10 cellular contexts compared by ENCODE assay signal in the genomic region with DNA sequence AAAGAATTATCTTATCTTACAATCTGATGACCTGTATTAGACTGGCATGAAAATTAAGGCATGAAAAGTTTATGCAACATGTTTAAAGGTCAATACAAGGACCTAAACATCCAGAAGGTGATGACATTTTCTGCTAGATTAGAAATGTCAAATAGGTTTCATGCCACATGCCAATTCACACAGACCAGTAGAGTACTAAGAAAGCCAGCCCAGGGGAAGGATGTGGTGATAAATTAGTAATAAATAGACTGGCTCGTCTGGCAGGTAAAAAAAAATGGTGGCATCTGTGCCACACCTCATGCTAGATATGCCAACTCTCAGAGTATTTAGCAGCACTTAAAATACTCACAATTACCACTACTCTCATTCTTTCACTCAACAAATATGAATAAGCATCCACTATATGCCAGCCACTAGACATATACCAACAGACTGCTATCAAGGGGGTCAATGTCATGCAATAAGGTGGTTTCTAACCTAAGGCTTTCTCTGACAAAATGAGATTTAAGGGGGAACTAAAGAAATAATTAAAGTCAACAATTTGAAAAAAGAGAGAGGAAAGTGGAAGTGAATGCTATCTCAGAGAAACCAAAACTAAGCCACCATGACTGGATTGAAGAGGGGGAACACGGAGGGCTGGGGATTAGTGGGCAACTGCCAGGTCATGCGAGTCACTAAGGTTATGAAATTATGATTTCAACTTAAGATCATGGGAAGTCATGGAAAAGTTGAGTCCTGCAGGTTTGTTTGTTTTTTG.
A peak's percentile ranks its signal among the peaks of the same experiment; 100 is the strongest.
DNase-seq lines count a peak whose midpoint lies in the region; ATAC-seq and TF ChIP-seq lines count a peak whose summit lies in the region.
"Had no signal": no experiment of that assay in that cellular context is flagged by ENCODE, and none has a peak within 500 bp of the region (broad histone marks: within the 10 kb centered on the region; RNA-seq: fewer than 3 reads in every experiment).

No MANE protein-coding gene starts in this region.

- intact Hi-C loops in body of pancreas (cut with DNase I): no loop called here
- intact Hi-C loops in head of caudate nucleus (cut with DNase I): no loop called here

- peaks cover 16% of the 10 kb centered on the region for H3K4me1 ChIP-seq in body of pancreas

- in situ Hi-C loops in GM13977 (cut with MboI; ENCODE audit: low pct_unique_long_range_greater_than_20kb, low sequenced_read_pairs, unreplicated experiment): no loop called here

- TF ChIP-seq POLR2A in body of pancreas (IDR thresholded peaks at IDR 0.05): no peak

- ATAC-seq in GM18511 (IDR thresholded peaks at IDR 0.05; ENCODE audit: unreplicated experiment): peak; percentile 58
- ATAC-seq in GM21825 (IDR thresholded peaks at IDR 0.05; ENCODE audit: unreplicated experiment): peak; percentile 56
- no peak for ATAC-seq in body of pancreas

- H3K36me3 ChIP-seq in body of pancreas (replicated peaks in 1 of 2; ENCODE audit: insufficient read depth in 1 of 2, low read depth in 2 of 2): no peaks in the 10 kb centered on the region
- H3K36me3 ChIP-seq: heart right ventricle had no signal

- H3K27ac ChIP-seq in body of pancreas: no peak overlapping the region
- H3K27ac ChIP-seq: VCaP had no signal

- H3K27me3 ChIP-seq in body of pancreas: no peaks in the 10 kb centered on the region
- H3K27me3 ChIP-seq: heart right ventricle had no signal

- no peaks in the 10 kb centered on the region for H3K9me3 ChIP-seq in body of pancreas
- H3K9me3 ChIP-seq: heart right ventricle had no signal

- peak; percentile 12 for DNase-seq in NAMALWA (ENCODE audit: low spot score)
- peak; percentile 54 for DNase-seq in iris pigment epithelial cell (ENCODE audit: low read depth)
- no peak for DNase-seq in body of pancreas
- DNase-seq in GM13977 (ENCODE audit: low spot score): no peak
- no peak for DNase-seq in head of caudate nucleus
- DNase-seq in NCI-H1930 (lab: John Stamatoyannopoulos, UW): no peak
- DNase-seq: heart right ventricle had no signal

- TF ChIP-seq CTCF in body of pancreas (IDR thresholded peaks at IDR 0.05): no peak
- no peak for TF ChIP-seq CTCF in GM13977 (IDR thresholded peaks at IDR 0.05; ENCODE audit: extremely low read depth, insufficient read depth, missing control alignments)

- 63 to 65% methylated on average over 3 of the region's 3 CpGs for WGBS in body of pancreas, 2 donors

- H3K4me3 ChIP-seq in body of pancreas: no peak overlapping the region
- H3K4me3 ChIP-seq: heart right ventricle had no signal

Comparison
In these comparisons a context has a peak if more than half of its experiments do, and no peak if none do; other contexts are left out.
1. DNase-seq: peak in NAMALWA (single experiment) and iris pigment epithelial cell (single experiment); none in body of pancreas (0 of 4), GM13977 (single experiment), head of caudate nucleus (0 of 42) and NCI-H1930 (0 of 2).